Comparison of ENCODE assay signal across 8 cellular contexts in the genomic region with DNA sequence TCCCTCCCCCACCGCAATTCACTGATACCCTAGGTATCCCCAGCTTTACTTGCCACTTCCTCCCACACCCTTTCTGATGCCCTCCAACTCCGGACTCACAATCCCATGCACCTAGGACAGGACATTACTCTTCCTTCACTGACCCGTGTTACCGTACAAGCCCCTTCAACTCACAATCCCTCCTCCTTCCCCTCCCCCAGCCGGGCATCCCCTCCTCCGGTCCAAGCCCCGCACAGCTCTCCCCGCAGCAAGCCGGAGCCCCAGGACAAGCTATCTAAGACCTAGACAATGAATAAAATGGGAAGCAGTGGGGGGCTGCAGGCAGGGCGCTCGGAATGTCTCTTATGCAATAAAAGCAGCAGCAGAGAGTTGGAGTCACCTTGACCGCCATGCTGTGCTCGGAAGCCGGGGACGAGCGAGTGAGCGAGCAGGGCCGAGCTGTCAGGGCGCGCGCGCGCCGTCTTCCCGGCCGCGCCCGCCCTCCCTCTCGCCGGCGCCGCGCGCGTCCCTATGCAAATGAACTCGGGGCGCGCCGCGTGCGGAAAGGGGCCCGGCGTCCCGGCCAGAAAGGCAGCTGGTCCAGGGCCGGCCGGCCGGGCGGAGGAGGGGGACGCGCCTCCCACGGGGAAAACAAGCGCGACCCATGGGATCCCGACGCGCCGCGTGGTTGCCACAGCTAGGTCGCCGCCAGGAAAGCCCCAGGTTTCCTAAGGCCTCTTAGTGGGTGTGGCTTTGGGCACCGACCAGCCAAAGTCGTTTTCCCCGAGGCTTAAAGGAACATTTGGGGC. TPM values are rescaled to one million over a fixed set of nuclear protein-coding genes. Genes with fewer than 3 reads are reported as not detected.
DNase-seq lines count a peak whose midpoint lies in the region; ATAC-seq and TF ChIP-seq lines count a peak whose summit lies in the region.

A gene with protein sequence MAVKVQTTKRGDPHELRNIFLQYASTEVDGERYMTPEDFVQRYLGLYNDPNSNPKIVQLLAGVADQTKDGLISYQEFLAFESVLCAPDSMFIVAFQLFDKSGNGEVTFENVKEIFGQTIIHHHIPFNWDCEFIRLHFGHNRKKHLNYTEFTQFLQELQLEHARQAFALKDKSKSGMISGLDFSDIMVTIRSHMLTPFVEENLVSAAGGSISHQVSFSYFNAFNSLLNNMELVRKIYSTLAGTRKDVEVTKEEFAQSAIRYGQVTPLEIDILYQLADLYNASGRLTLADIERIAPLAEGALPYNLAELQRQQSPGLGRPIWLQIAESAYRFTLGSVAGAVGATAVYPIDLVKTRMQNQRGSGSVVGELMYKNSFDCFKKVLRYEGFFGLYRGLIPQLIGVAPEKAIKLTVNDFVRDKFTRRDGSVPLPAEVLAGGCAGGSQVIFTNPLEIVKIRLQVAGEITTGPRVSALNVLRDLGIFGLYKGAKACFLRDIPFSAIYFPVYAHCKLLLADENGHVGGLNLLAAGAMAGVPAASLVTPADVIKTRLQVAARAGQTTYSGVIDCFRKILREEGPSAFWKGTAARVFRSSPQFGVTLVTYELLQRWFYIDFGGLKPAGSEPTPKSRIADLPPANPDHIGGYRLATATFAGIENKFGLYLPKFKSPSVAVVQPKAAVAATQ (minus strand): TSS at position 421 of the 788 bp plus-strand sequence. CDS start 30 bp downstream, at position 391.

- POLR2A ChIA-PET in naive thymus-derived CD8-positive, alpha-beta T cell (lab: Charles Lee) = interaction anchor here (0.6 to 1.2 kb wide), 3 partner anchors 9 to 211 kb away, joined by 3 to 9 read pairs (median 7); a partner anchor contains a TSS

- H3K27me3 ChIP-seq in RWPE2 (ENCODE audit: insufficient read depth, poor library complexity, severe bottlenecking) = no peaks in the 10 kb centered on the region

- no peaks in the 10 kb centered on the region for H3K9me3 Mint-ChIP-seq in activated T-helper 17 cell treated with anti-CD3 and anti-CD28 coated beads, Interleukin-2, amount 50 U/mL, for 72 hours
- peaks cover 0 to 3% (median 0%) of the 10 kb centered on the region in 9 donors for H3K9me3 Mint-ChIP-seq in naive thymus-derived CD8-positive, alpha-beta T cell
- no peaks in the 10 kb centered on the region for H3K9me3 Mint-ChIP-seq in stimulated activated naive B cell treated with anti-CD40 and anti-IgM and Interleukin-4, amounts not matched to agents 10 μg/mL and 1 μg/mL and 100 μg/mL, for 72 hours

- peaks cover 22% of the 10 kb centered on the region for H3K36me3 ChIP-seq in RWPE2 (ENCODE audit: low read depth)

- peak within 1 kb of the TSS; percentile 94 for H3K4me3 Mint-ChIP-seq in activated T-helper 17 cell treated with anti-CD3 and anti-CD28 coated beads, Interleukin-2, amount 50 U/mL, for 72 hours
- peak within 1 kb of the TSS; percentile 88 to 100 (median 97) for H3K4me3 Mint-ChIP-seq in naive thymus-derived CD8-positive, alpha-beta T cell
- peak within 1 kb of the TSS; percentile 90 to 99 for H3K4me3 Mint-ChIP-seq in stimulated activated naive B cell treated with anti-CD40 and anti-IgM and Interleukin-4, amounts not matched to agents 10 μg/mL and 1 μg/mL and 100 μg/mL, for 72 hours

- peak within 1 kb of the TSS; percentile 85 for H3K27ac Mint-ChIP-seq in activated T-helper 17 cell treated with anti-CD3 and anti-CD28 coated beads, Interleukin-2, amount 50 U/mL, for 72 hours
- peak within 1 kb of the TSS; percentile 81 to 97 (median 93) for H3K27ac Mint-ChIP-seq in naive thymus-derived CD8-positive, alpha-beta T cell
- peak within 1 kb of the TSS; percentile 85 for H3K27ac Mint-ChIP-seq in stimulated activated naive B cell treated with anti-CD40 and anti-IgM and Interleukin-4, amounts not matched to agents 10 μg/mL and 1 μg/mL and 100 μg/mL, for 72 hours

- H3K4me3 ChIP-seq in RWPE2 (ENCODE audit: severe bottlenecking) = peak within 1 kb of the TSS; percentile 68

- no peak for TF ChIP-seq CTCF in RWPE2 (IDR thresholded peaks at IDR 0.05; ENCODE audit: poor library complexity, severe bottlenecking)

- peak within 1 kb of the TSS; percentile 16 for H3K27ac ChIP-seq in RWPE2 (ENCODE audit: poor library complexity, severe bottlenecking)

- DNase-seq in DMS79 (lab: John Stamatoyannopoulos, UW) (peak; percentile 66), KG1 (lab: John Stamatoyannopoulos, UW) (peak; percentile 89), RWPE2 (ENCODE audit: low spot score) (peak; percentile 77), fibroblast of peridontal ligament (ENCODE audit: extremely low read depth) (peak; percentile 65)
- DNase-seq in naive thymus-derived CD8-positive, alpha-beta T cell = peak; percentile 39 to 79 (median 64)
- DNase-seq in stimulated activated naive B cell treated with anti-CD40 and anti-IgM and Interleukin-4, amounts not matched to agents 10 μg/mL and 1 μg/mL and 100 μg/mL, for 72 hours = peak; percentile 77

- H3K36me3 Mint-ChIP-seq in activated T-helper 17 cell treated with anti-CD3 and anti-CD28 coated beads, Interleukin-2, amount 50 U/mL, for 72 hours (ENCODE audit: low read depth) = peaks cover 22% of the 10 kb centered on the region
- peaks cover 0 to 20% (median 7%) of the 10 kb centered on the region in 3 donors for H3K36me3 Mint-ChIP-seq in naive thymus-derived CD8-positive, alpha-beta T cell
- H3K36me3 Mint-ChIP-seq in stimulated activated naive B cell treated with anti-CD40 and anti-IgM and Interleukin-4, amounts not matched to agents 10 μg/mL and 1 μg/mL and 100 μg/mL, for 72 hours = peaks cover 6 to 24% of the 10 kb centered on the region in 2 donors

- H3K27me3 Mint-ChIP-seq in activated T-helper 17 cell treated with anti-CD3 and anti-CD28 coated beads, Interleukin-2, amount 50 U/mL, for 72 hours = no peaks in the 10 kb centered on the region
- peaks cover 0 to 1% (median 0%) of the 10 kb centered on the region in 5 donors for H3K27me3 Mint-ChIP-seq in naive thymus-derived CD8-positive, alpha-beta T cell
- no peaks in the 10 kb centered on the region for H3K27me3 Mint-ChIP-seq in stimulated activated naive B cell treated with anti-CD40 and anti-IgM and Interleukin-4, amounts not matched to agents 10 μg/mL and 1 μg/mL and 100 μg/mL, for 72 hours

- peaks cover 16% of the 10 kb centered on the region for H3K4me1 Mint-ChIP-seq in activated T-helper 17 cell treated with anti-CD3 and anti-CD28 coated beads, Interleukin-2, amount 50 U/mL, for 72 hours
- H3K4me1 Mint-ChIP-seq in naive thymus-derived CD8-positive, alpha-beta T cell = peaks cover 18 to 59% (median 50%) of the 10 kb centered on the region in 4 donors
- H3K4me1 Mint-ChIP-seq in stimulated activated naive B cell treated with anti-CD40 and anti-IgM and Interleukin-4, amounts not matched to agents 10 μg/mL and 1 μg/mL and 100 μg/mL, for 72 hours = peaks cover 5 to 25% of the 10 kb centered on the region in 2 donors

- peaks cover 13% of the 10 kb centered on the region for H3K4me1 ChIP-seq in RWPE2 (ENCODE audit: insufficient read depth, poor library complexity, severe bottlenecking)

- H3K9me3 ChIP-seq in RWPE2 (ENCODE audit: severe bottlenecking) = no peaks in the 10 kb centered on the region

- peak; percentile 93 for ATAC-seq in GM21723 (IDR thresholded peaks at IDR 0.05; ENCODE audit: unreplicated experiment)
- peak; percentile 95 for ATAC-seq in RWPE2 (ENCODE audit: low read depth)
- peak; percentile 98 for ATAC-seq in activated T-helper 17 cell treated with anti-CD3 and anti-CD28 coated beads, Interleukin-2, amount 50 U/mL, for 72 hours (replicated peaks)
- ATAC-seq in naive thymus-derived CD8-positive, alpha-beta T cell = peak; percentile 94 to 95
- ATAC-seq in stimulated activated naive B cell treated with anti-CD40 and anti-IgM and Interleukin-4, amounts not matched to agents 10 μg/mL and 1 μg/mL and 100 μg/mL, for 72 hours (replicated peaks) = peak; percentile 98 to 99

RNA-seq across cellular contexts. Expression of the gene that starts here (rescaled TPM):
- 10 to 100 TPM; 15.2 to 30.1 TPM for total RNA-seq in activated T-helper 17 cell treated with anti-CD3 and anti-CD28 coated beads, Interleukin-2, amount 50 U/mL, for 72 hours
- total RNA-seq in naive thymus-derived CD8-positive, alpha-beta T cell = 10 to 100 TPM; 12.6 to 16.6 TPM
- 10 to 100 TPM in 2 of 3 donors, 1 to 10 TPM in 1; 7.9 to 14.0 (median 13.5) TPM for polyA plus RNA-seq in naive thymus-derived CD8-positive, alpha-beta T cell

Comparison
In these comparisons a context has a peak if more than half of its experiments do, and no peak if none do; other contexts are left out.
1. Peak in every context shown above with its lines: DNase-seq, ATAC-seq, H3K4me3 ChIP-seq and H3K27ac ChIP-seq.